ENCODE assay signal across 8 cellular contexts in the genomic region with DNA sequence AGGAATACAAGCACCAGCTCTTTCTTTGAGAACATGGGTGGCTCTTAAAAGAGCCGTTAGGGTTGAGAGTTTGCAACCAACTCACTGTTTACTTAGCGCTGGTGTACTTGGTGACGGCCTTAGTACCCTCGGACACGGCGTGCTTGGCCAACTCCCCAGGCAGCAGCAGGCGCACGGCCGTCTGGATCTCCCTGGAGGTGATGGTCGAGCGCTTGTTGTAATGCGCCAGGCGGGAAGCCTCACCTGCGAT.
DNase-seq lines count a peak whose midpoint lies in the region; ATAC-seq and TF ChIP-seq lines count a peak whose summit lies in the region.
"Not testable (repeated sequence)": the region's sequence is repeated elsewhere in the genome, so short reads cannot be mapped to it uniquely, and the experiment has no call there.

No MANE protein-coding gene starts in this region.

- not testable (repeated sequence) for TF ChIP-seq CTCF in fibroblast of the aortic adventitia (IDR thresholded peaks at IDR 0.05; ENCODE audit: insufficient read depth, low read length); thoracic aorta (IDR thresholded peaks at IDR 0.05)

- H3K27me3 ChIP-seq in muscle layer of colon (ENCODE audit: control insufficient read depth in 1 of 2, insufficient read depth in 2 of 2, low read length in 2 of 2); thoracic aorta (replicated peaks; ENCODE audit: insufficient read depth): not testable (repeated sequence)

- peak; percentile 87 for DNase-seq in DMS 273 (lab: John Stamatoyannopoulos, UW; ENCODE audit: unreplicated experiment)
- peak; percentile 95 for DNase-seq in NCI-H446 treated with DMSO at 0.1 percent for 48 hours (lab: John Stamatoyannopoulos, UW)
- DNase-seq in activated naive CD4-positive, alpha-beta T cell treated with anti-CD3 and anti-CD28 coated beads, Interleukin-2, amount 50 U/mL, for 72 hours (ENCODE audit: low spot score in 2 of 2); fibroblast of the aortic adventitia (ENCODE audit: low read depth); thoracic aorta (ENCODE audit: low spot score): not testable (repeated sequence)

- H3K27ac ChIP-seq in muscle layer of colon (ENCODE audit: low read depth, low read length): peak overlapping the region; percentile 74
- peak overlapping the region; percentile 81 to 90 for H3K27ac ChIP-seq in thoracic aorta

- not testable (repeated sequence) for H3K27ac Mint-ChIP-seq in activated naive CD4-positive, alpha-beta T cell treated with anti-CD3 and anti-CD28 coated beads, Interleukin-2, amount 50 U/mL, for 72 hours

- not testable (repeated sequence) for H3K4me1 ChIP-seq in muscle layer of colon (ENCODE audit: insufficient read depth, low read length)
- H3K4me1 ChIP-seq in thoracic aorta (ENCODE audit: control insufficient read depth in 1 of 2, low read depth in 2 of 2): peaks cover 0 to 15% of the 10 kb centered on the region in 2 donors

- H3K36me3 Mint-ChIP-seq in activated naive CD4-positive, alpha-beta T cell treated with anti-CD3 and anti-CD28 coated beads, Interleukin-2, amount 50 U/mL, for 72 hours: not testable (repeated sequence)

- not testable (repeated sequence) for H3K9me3 Mint-ChIP-seq in activated naive CD4-positive, alpha-beta T cell treated with anti-CD3 and anti-CD28 coated beads, Interleukin-2, amount 50 U/mL, for 72 hours

- H3K9me3 ChIP-seq in muscle layer of colon (ENCODE audit: low read length); thoracic aorta: not testable (repeated sequence)

- not testable (repeated sequence) for H3K9ac ChIP-seq in muscle layer of colon (ENCODE audit: low read length)

- H3K4me3 ChIP-seq in fibroblast of the aortic adventitia (ENCODE audit: low read depth, low read length) (peak overlapping the region; percentile 71), muscle layer of colon (ENCODE audit: low read depth in 1 of 2, low read length in 2 of 2) (peak overlapping the region; percentile 24 to 73), thoracic aorta (peak overlapping the region; percentile 73)

- ATAC-seq in GM19467 (IDR thresholded peaks at IDR 0.05; ENCODE audit: unreplicated experiment): peak; percentile 7
- peak; percentile 1 for ATAC-seq in HG03025 (IDR thresholded peaks at IDR 0.05; ENCODE audit: low FRiP score, unreplicated experiment)
- peak; percentile 3 to 22 for ATAC-seq in activated naive CD4-positive, alpha-beta T cell treated with anti-CD3 and anti-CD28 coated beads, Interleukin-2, amount 50 U/mL, for 72 hours
- not testable (repeated sequence) for ATAC-seq in thoracic aorta (ENCODE audit: insufficient number of reproducible peaks, low FRiP score, low read depth)

- H3K36me3 ChIP-seq in muscle layer of colon (ENCODE audit: insufficient read depth, low read length); thoracic aorta: not testable (repeated sequence)
